ENCODE assay signal across 2 cellular contexts in genomic region chr13:110359840-110360301, GRCh38.
TF ChIP-seq lines count a peak whose summit lies in the region.

No MANE protein-coding gene starts in this region.

TF ChIP-seq in SK-N-SH treated with all-trans-retinoic acid at 6 μM for 48 hours, 23 proteins besides CTCF, POLR2A, EP300 and RAD21 (continued from another document):
- TF ChIP-seq ZFP3 (CRISPR knock-in tag; IDR thresholded peaks at IDR 0.05) = no peak
- no peak for TF ChIP-seq ZFP30 (CRISPR knock-in tag; IDR thresholded peaks at IDR 0.05)
- TF ChIP-seq RARB (CRISPR knock-in tag; IDR thresholded peaks at IDR 0.05) = no peak
- no peak for TF ChIP-seq TOX (CRISPR knock-in tag; IDR thresholded peaks at IDR 0.05; ENCODE audit: borderline replicate concordance)
- no peak for TF ChIP-seq CSDC2 (CRISPR knock-in tag; IDR thresholded peaks at IDR 0.05)
- no peak for TF ChIP-seq GLIS3 (CRISPR knock-in tag; IDR thresholded peaks at IDR 0.05)

TF ChIP-seq in SK-N-SH, 30 proteins besides CTCF, POLR2A, EP300 and RAD21 (continued from another document):
- no peak for TF ChIP-seq NRF1 (IDR thresholded peaks at IDR 0.05; ENCODE audit: low read depth, low read length)
- TF ChIP-seq, protein P1, sequence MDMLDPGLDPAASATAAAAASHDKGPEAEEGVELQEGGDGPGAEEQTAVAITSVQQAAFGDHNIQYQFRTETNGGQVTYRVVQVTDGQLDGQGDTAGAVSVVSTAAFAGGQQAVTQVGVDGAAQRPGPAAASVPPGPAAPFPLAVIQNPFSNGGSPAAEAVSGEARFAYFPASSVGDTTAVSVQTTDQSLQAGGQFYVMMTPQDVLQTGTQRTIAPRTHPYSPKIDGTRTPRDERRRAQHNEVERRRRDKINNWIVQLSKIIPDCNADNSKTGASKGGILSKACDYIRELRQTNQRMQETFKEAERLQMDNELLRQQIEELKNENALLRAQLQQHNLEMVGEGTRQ (IDR thresholded peaks at IDR 0.05; ENCODE audit: borderline replicate concordance, low read depth, low read length) = no peak
- no peak for TF ChIP-seq JUND (IDR thresholded peaks at IDR 0.05)
- TF ChIP-seq, protein P2, sequence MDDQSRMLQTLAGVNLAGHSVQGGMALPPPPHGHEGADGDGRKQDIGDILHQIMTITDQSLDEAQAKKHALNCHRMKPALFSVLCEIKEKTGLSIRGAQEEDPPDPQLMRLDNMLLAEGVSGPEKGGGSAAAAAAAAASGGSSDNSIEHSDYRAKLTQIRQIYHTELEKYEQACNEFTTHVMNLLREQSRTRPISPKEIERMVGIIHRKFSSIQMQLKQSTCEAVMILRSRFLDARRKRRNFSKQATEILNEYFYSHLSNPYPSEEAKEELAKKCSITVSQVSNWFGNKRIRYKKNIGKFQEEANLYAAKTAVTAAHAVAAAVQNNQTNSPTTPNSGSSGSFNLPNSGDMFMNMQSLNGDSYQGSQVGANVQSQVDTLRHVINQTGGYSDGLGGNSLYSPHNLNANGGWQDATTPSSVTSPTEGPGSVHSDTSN (IDR thresholded peaks at IDR 0.05) = no peak
- no peak for TF ChIP-seq MEF2A (IDR thresholded peaks at IDR 0.05; ENCODE audit: borderline replicate concordance, low read depth)
- no peak for TF ChIP-seq CHD2 (IDR thresholded peaks at IDR 0.05; ENCODE audit: low read length, partially characterized antibody)
